8 cellular contexts compared by ENCODE assay signal in the genomic region with DNA sequence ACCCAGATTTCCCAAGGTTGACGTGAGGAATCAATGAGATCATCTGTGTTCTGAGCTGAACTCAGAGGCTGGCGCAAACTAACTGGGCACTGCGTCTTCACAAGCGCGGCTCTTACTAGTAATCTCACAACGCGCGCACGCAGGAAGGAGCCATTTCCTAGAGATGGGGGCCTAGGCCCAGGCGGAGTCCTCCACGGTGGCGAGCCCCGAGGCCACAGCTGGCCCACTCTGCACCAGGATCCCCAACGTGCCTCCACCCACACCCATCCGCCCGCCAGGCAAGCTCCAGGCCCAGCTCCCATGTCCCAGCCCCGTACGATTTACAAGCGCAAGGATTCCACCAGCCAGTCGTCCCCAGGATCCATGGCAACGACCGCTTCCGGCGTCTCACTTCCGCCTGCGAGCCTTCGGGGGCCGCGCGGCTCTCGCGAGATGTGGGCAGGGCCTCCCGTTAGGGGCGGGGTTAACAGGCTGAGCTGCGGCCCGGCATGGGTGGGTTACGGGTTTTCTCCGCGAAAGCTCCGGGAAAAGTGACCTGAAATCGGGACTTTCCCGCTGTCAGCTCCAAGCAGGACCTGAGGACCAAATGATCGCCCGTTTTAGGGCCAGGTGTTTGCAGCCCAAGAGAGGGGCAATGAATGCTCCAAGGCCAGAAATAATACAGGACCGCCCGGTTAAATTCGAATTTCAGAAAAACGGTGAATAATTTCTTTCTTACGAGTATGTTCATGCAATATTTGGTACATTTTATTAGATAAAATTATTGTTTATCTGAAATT. TPM values are rescaled to one million over a fixed set of nuclear protein-coding genes. Genes with fewer than 3 reads are reported as not detected.
A peak's percentile ranks its signal among the peaks of the same experiment; 100 is the strongest.
DNase-seq lines count a peak whose midpoint lies in the region; ATAC-seq and TF ChIP-seq lines count a peak whose summit lies in the region.

Gene WDR73 (minus strand): TSS at position 374 of the 779 bp plus-strand sequence. CDS start 9 bp downstream, at position 365.

- intact Hi-C loops in cardiac septum (cut with DNase I) (loop anchor here (2.0 to 10.0 kb wide), 4 partner anchors 19 to 273 kb away; partner anchors contain the start of genes SEC11A and ZSCAN2), transverse colon (cut with DNase I; ENCODE audit: low total_unique reads) (no loop called here)

- peak; percentile 50 for TF ChIP-seq POLR2A in GM10847 (IDR thresholded peaks at IDR 0.05; ENCODE audit: extremely low read depth, insufficient read length)
- TF ChIP-seq POLR2A in transverse colon (IDR thresholded peaks at IDR 0.05): peak; percentile 71

- H3K36me3 ChIP-seq in trophoblast cell (ENCODE audit: control insufficient read depth in 1 of 2, insufficient read depth in 2 of 2, low read length in 2 of 2) (peaks cover 14 to 18% of the 10 kb centered on the region in 2 experiments), transverse colon (peaks cover 0 to 16% (median 4%) of the 10 kb centered on the region in 4 donors)

- no peak within 1 kb of the TSS for H3K23ac ChIP-seq in trophoblast cell (ENCODE audit: low read length)

- ATAC-seq in HG02678 (IDR thresholded peaks at IDR 0.05; ENCODE audit: unreplicated experiment): peak; percentile 83

- H3K4me1 ChIP-seq in trophoblast cell (ENCODE audit: control insufficient read depth in 1 of 2, insufficient read depth in 2 of 2, low read length in 2 of 2) (peaks cover 7% of the 10 kb centered on the region in 2 experiments), transverse colon (peaks cover 11 to 31% (median 27%) of the 10 kb centered on the region in 4 donors)

- no peak for TF ChIP-seq CTCF in transverse colon (IDR thresholded peaks at IDR 0.05)

- H3K27ac ChIP-seq in adipose tissue (ENCODE audit: low read depth, low read length) (no peak within 1 kb of the TSS), trophoblast cell (ENCODE audit: low read depth, low read length) (peak within 1 kb of the TSS; percentile 49), transverse colon (peak within 1 kb of the TSS; percentile 87 to 97 (median 94))

- peaks cover 8% of the 10 kb centered on the region for H3K79me2 ChIP-seq in trophoblast cell (ENCODE audit: control insufficient read depth, insufficient read depth, low read length, poor library complexity)

- 0 to 1% (median 0%) methylated on average over 49 of the region's 49 CpGs for WGBS in adipose tissue, 3 donors
- no CpG with 5 or more reads among the region's 49 CpGs for WGBS in trophoblast cell (ENCODE audit: extremely low coverage, insufficient coverage, insufficient read length)
- WGBS in transverse colon (ENCODE audit: low coverage in 1 of 2), 2 donors: 1% methylated on average over 7 to 34 of the region's 49 CpGs

- H3K9ac ChIP-seq in trophoblast cell (ENCODE audit: low read length): peak within 1 kb of the TSS; percentile 97

- in situ Hi-C loops in transverse colon (cut with MboI; ENCODE audit: low pct_ligation_motif_present in 1 of 4, low pct_unique_long_range_greater_than_20kb in 1 of 4, low sequenced_read_pairs in 3 of 4): loop anchor here in 1 of 4 donors (25.0 kb wide), 1 partner anchor 108 kb away; no protein-coding TSS in a partner anchor

- no peaks in the 10 kb centered on the region for H3K9me3 ChIP-seq in trophoblast cell (ENCODE audit: insufficient read depth, low read depth, low read length)
- H3K9me3 ChIP-seq in transverse colon: no peaks in the 10 kb centered on the region

- peak within 1 kb of the TSS; percentile 11 for H2AK5ac ChIP-seq in trophoblast cell (ENCODE audit: low read length)

- H4K8ac ChIP-seq in trophoblast cell (ENCODE audit: low read depth, low read length): peak within 1 kb of the TSS; percentile 47

- H2AFZ ChIP-seq in trophoblast cell (ENCODE audit: insufficient read depth, low read length, poor library complexity): peak within 1 kb of the TSS; percentile 51

- no peak for TF ChIP-seq EP300 in transverse colon (IDR thresholded peaks at IDR 0.05; ENCODE audit: low read depth)

- peak within 1 kb of the TSS; percentile 56 for H3K14ac ChIP-seq in trophoblast cell (ENCODE audit: low read length)

- peak within 1 kb of the TSS; percentile 10 for H2BK5ac ChIP-seq in trophoblast cell (ENCODE audit: low read depth, low read length, poor library complexity)

- H3K18ac ChIP-seq in trophoblast cell (ENCODE audit: low read length): peak within 1 kb of the TSS; percentile 27

- DNase-seq in NCI-H1417 (lab: John Stamatoyannopoulos, UW): peak; percentile 88 to 98 (median 96)
- peak; percentile 97 for DNase-seq in T follicular helper cell (ENCODE audit: low read depth)
- peak; percentile 99 for DNase-seq in cardiac septum (ENCODE audit: low spot score)
- peak; percentile 96 to 99 for DNase-seq in trophoblast cell
- DNase-seq in transverse colon: peak; percentile 98

- H3K4me2 ChIP-seq in trophoblast cell (ENCODE audit: low read length): peak within 1 kb of the TSS; percentile 74

- H2BK12ac ChIP-seq in trophoblast cell (ENCODE audit: low read length): no peak within 1 kb of the TSS

- H3K4ac ChIP-seq in trophoblast cell (ENCODE audit: low read depth, low read length): peak within 1 kb of the TSS; percentile 17

- H3K79me1 ChIP-seq in trophoblast cell (ENCODE audit: low read length): peaks cover 8% of the 10 kb centered on the region

- peak within 1 kb of the TSS; percentile 9 for H4K91ac ChIP-seq in trophoblast cell (ENCODE audit: low read depth, low read length)

- H4K12ac ChIP-seq in trophoblast cell (ENCODE audit: low read depth, low read length): peak within 1 kb of the TSS; percentile 45

- no peaks in the 10 kb centered on the region for H3K27me3 ChIP-seq in trophoblast cell (ENCODE audit: insufficient read depth, low read length)
- no peaks in the 10 kb centered on the region for H3K27me3 ChIP-seq in transverse colon

- peak within 1 kb of the TSS; percentile 99 for H3K4me3 ChIP-seq in trophoblast cell (ENCODE audit: low read depth, low read length)
- H3K4me3 ChIP-seq in transverse colon: peak within 1 kb of the TSS; percentile 72 to 88 (median 82)

- H2BK120ac ChIP-seq in trophoblast cell (ENCODE audit: insufficient read depth, low read length, poor library complexity): no peak within 1 kb of the TSS

RNA-seq across cellular contexts. Expression of gene WDR73, which starts in this region (rescaled TPM):
- polyA plus RNA-seq in adipose tissue: 10 to 100 TPM; 10.7 to 13.5 (median 10.9) TPM
- 15.2 TPM for total RNA-seq in cardiac septum
- 12.8 and 12.9 TPM in 2 replicates for polyA plus RNA-seq in trophoblast cell (2013)
- 10 to 100 TPM; 12.7 to 37.4 (median 26.5) TPM for total RNA-seq in transverse colon
